ENCODE assay signal across 9 cellular contexts in genomic region chr19:29668746-29669609, GRCh38. TPM values are rescaled to one million over a fixed set of nuclear protein-coding genes. Genes with fewer than 3 reads are reported as not detected.
DNase-seq lines count a peak whose midpoint lies in the region; ATAC-seq and TF ChIP-seq lines count a peak whose summit lies in the region.
"Had no signal": no experiment of that assay in that cellular context is flagged by ENCODE, and none has a peak within 500 bp of the region (broad histone marks: within the 10 kb centered on the region; RNA-seq: fewer than 3 reads in every experiment).

No MANE protein-coding gene starts in this region.

- in situ Hi-C loops in GM13977 (cut with MboI; ENCODE audit: low pct_unique_long_range_greater_than_20kb, low sequenced_read_pairs, unreplicated experiment) = no loop called here

- peaks cover 81% of the 10 kb centered on the region for H3K4me1 Mint-ChIP-seq in activated naive CD8-positive, alpha-beta T cell treated with anti-CD3 and anti-CD28 coated beads, Interleukin-2, amount 50 U/mL, for 24 hours

- no peaks in the 10 kb centered on the region for H3K27me3 Mint-ChIP-seq in activated naive CD8-positive, alpha-beta T cell treated with anti-CD3 and anti-CD28 coated beads, Interleukin-2, amount 50 U/mL, for 24 hours

- peak overlapping the region; percentile 89 for H3K4me3 Mint-ChIP-seq in activated naive CD8-positive, alpha-beta T cell treated with anti-CD3 and anti-CD28 coated beads, Interleukin-2, amount 50 U/mL, for 24 hours

- TF ChIP-seq CTCF in AG09319 (IDR thresholded peaks at IDR 0.05; ENCODE audit: low read depth, low read length) = peak; percentile 16
- TF ChIP-seq CTCF in GM13977 (IDR thresholded peaks at IDR 0.05; ENCODE audit: extremely low read depth, insufficient read depth, missing control alignments) = peak; percentile 23

- H3K36me3 Mint-ChIP-seq in activated naive CD8-positive, alpha-beta T cell treated with anti-CD3 and anti-CD28 coated beads, Interleukin-2, amount 50 U/mL, for 24 hours (ENCODE audit: low read depth) = peaks cover 30% of the 10 kb centered on the region

- DNase-seq in AG09319 (ENCODE audit: extremely low read depth, low read depth) (no peak), GM13977 (ENCODE audit: low spot score) (no peak), mesenteric fat pad (ENCODE audit: low spot score) (peak; percentile 80)
- peak; percentile 46 for DNase-seq in activated naive CD8-positive, alpha-beta T cell treated with anti-CD3 and anti-CD28 coated beads, Interleukin-2, amount 50 U/mL, for 24 hours
- DNase-seq: DMS79 treated with DMSO at 0.1 percent for 48 hours had no signal

- H3K27ac Mint-ChIP-seq in activated naive CD8-positive, alpha-beta T cell treated with anti-CD3 and anti-CD28 coated beads, Interleukin-2, amount 50 U/mL, for 24 hours = peak overlapping the region; percentile 84

- no peak for ATAC-seq in activated naive CD8-positive, alpha-beta T cell treated with anti-CD3 and anti-CD28 coated beads, Interleukin-2, amount 50 U/mL, for 24 hours
- ATAC-seq in GM18858 (IDR thresholded peaks at IDR 0.05; ENCODE audit: unreplicated experiment) = no peak
- ATAC-seq in GM18519 (IDR thresholded peaks at IDR 0.05; ENCODE audit: low FRiP score, unreplicated experiment) = no peak
- no peak for ATAC-seq in GM19455 (IDR thresholded peaks at IDR 0.05; ENCODE audit: unreplicated experiment)
- no peak for ATAC-seq in GM19023 (IDR thresholded peaks at IDR 0.05; ENCODE audit: unreplicated experiment)

- no peaks in the 10 kb centered on the region for H3K9me3 Mint-ChIP-seq in activated naive CD8-positive, alpha-beta T cell treated with anti-CD3 and anti-CD28 coated beads, Interleukin-2, amount 50 U/mL, for 24 hours

RNA-seq across cellular contexts. Expression of gene PLEKHF1, which starts 3.7 kb away (rescaled TPM):
- total RNA-seq in mesenteric fat pad = 9.1 TPM

RNA-seq across cellular contexts. Expression of gene C19orf12, which starts 46.1 kb away (rescaled TPM):
- 148 TPM for total RNA-seq in mesenteric fat pad

Comparison
In these comparisons a context has a peak if more than half of its experiments do, and no peak if none do; other contexts are left out.
1. DNase-seq: peak in activated naive CD8-positive, alpha-beta T cell treated with anti-CD3 and anti-CD28 coated beads, Interleukin-2, amount 50 U/mL, for 24 hours (single experiment) and mesenteric fat pad (single experiment); none in AG09319 (single experiment) and GM13977 (single experiment).